In the genomic region with DNA sequence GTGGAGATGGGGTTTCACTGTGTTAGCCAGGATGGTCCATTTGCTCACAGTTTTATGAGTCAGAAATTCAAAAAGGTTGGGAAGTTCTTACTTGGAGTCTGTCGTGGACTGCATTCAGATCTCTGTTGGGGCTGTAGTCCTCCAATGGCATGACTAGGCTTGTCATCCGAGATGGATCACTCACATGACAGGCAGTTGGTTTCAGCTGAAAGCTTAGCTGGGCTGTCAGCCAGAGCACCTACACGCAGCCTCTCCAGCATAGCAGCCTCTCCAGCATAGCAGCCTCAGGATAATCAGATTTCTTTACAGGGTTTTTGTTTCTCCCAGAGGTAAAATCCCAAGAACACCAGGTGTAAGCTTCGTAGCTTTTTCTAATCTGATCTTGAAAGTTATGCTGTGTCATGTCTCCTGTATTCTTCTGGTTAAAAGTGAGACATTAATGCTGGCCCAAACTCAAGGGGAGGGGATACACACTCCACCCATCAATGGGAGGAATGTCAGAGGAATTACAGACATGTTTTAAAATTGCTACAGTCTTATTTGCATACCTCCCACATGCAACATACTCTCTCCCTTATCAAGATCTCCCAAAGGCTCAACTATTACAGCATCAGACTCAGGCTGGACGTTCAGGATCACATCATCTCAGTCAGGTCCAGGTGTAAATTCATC, we compare ENCODE assay signal across 12 cellular contexts. TPM values are rescaled to one million over a fixed set of nuclear protein-coding genes. Genes with fewer than 3 reads are reported as not detected.
DNase-seq lines count a peak whose midpoint lies in the region; ATAC-seq, FAIRE-seq and TF ChIP-seq lines count a peak whose summit lies in the region.
"Had no signal": no experiment of that assay in that cellular context is flagged by ENCODE, and none has a peak within 500 bp of the region (broad histone marks: within the 10 kb centered on the region; RNA-seq: fewer than 3 reads in every experiment).

No MANE protein-coding gene starts in this region.

- H3K27ac ChIP-seq in heart left ventricle (no peak overlapping the region), RWPE1 (peak overlapping the region; percentile 94)

- POLR2A ChIA-PET in RWPE1 (lab: Yijun Ruan, JAX; ENCODE audit: low non-redundant PET) = no interaction called here

- FAIRE-seq in D721Med (lab: Jason Lieb, UNC) = no peak

- no peaks in the 10 kb centered on the region for H3K27me3 ChIP-seq in heart left ventricle
- H3K27me3 ChIP-seq: BE2C had no signal

- ATAC-seq in heart left ventricle (peak in 3 of 4 donors; percentile 36 to 56 (median 56)), Right ventricle myocardium inferior (no peak)
- ATAC-seq: naive thymus-derived CD8-positive, alpha-beta T cell had no signal

- peak in 1 of 5 donors; percentile 34 for DNase-seq in heart left ventricle
- no peak for DNase-seq in Right ventricle myocardium inferior (ENCODE audit: missing footprints)
- DNase-seq in RWPE1 (ENCODE audit: low spot score) = peak; percentile 76
- DNase-seq in glomerular visceral epithelial cell (ENCODE audit: extremely low spot score) = peak; percentile 66
- peak; percentile 66 for DNase-seq in ureter (ENCODE audit: low spot score)
- DNase-seq in NCI-H2081 treated with DMSO at 0.1 percent for 48 hours (lab: John Stamatoyannopoulos, UW) = no peak
- no peak for DNase-seq in D721Med (ENCODE audit: insufficient read length, low spot score)
- no peak for DNase-seq in activated CD4-positive, alpha-beta T cell treated with anti-CD3 and anti-CD28 coated beads for 4 hours
- DNase-seq: activated T-cell treated with anti-CD3 and anti-CD28 coated beads, Interleukin-2, amount 50 U/mL, for 1 hour; BE2C; naive thymus-derived CD8-positive, alpha-beta T cell; SW 1271 had no signal

- TF ChIP-seq CTCF in heart left ventricle (IDR thresholded peaks at IDR 0.05) (no peak), RWPE1 (conservative IDR thresholded peaks at IDR 0.05; ENCODE audit: low read depth) (no peak), D721Med (IDR thresholded peaks at IDR 0.05; ENCODE audit: insufficient read depth, missing control alignments) (no peak)

- H3K9me3 ChIP-seq in heart left ventricle = peaks cover 0 to 1% (median 0%) of the 10 kb centered on the region in 12 donors
- H3K9me3 ChIP-seq: BE2C had no signal

- intact Hi-C loops in heart left ventricle (cut with DNase I) (no loop called here), Right ventricle myocardium inferior (cut with DNase I) (no loop called here)

- CTCF ChIA-PET in RWPE1 (lab: Yijun Ruan, JAX) = interaction anchor here (0.7 kb wide), 1 partner anchor 121 kb away, joined by 3 read pairs; no protein-coding TSS in a partner anchor

- no peak for TF ChIP-seq POLR2A in heart left ventricle (IDR thresholded peaks at IDR 0.05)

- H3K36me3 ChIP-seq in heart left ventricle = no peaks in the 10 kb centered on the region
- H3K36me3 ChIP-seq: BE2C had no signal

- 38 to 44% (median 39%) methylated on average over 5 of the region's 5 CpGs for WGBS in heart left ventricle, 4 donors

- H3K4me1 ChIP-seq in heart left ventricle = peaks cover 0 to 2% (median 0%) of the 10 kb centered on the region in 12 donors
- H3K4me1 ChIP-seq: BE2C had no signal

- H3K4me3 ChIP-seq in heart left ventricle = no peak overlapping the region

RNA-seq across cellular contexts. Expression of gene SOD3, which starts 31.6 kb away (rescaled TPM):
- total RNA-seq in heart left ventricle (100 to 1,000 TPM in 1 of 9 donors, 10 to 100 TPM in 8; 17.0 to 110 (median 43.0) TPM), Right ventricle myocardium inferior (63.4 TPM), ureter (46.0 TPM)
- 10 to 100 TPM; 11.7 to 15.0 TPM for polyA plus RNA-seq in heart left ventricle
- total RNA-seq: naive thymus-derived CD8-positive, alpha-beta T cell had no signal
- polyA plus RNA-seq: naive thymus-derived CD8-positive, alpha-beta T cell had no signal

Comparison
In these comparisons a context has a peak if more than half of its experiments do, and no peak if none do; other contexts are left out.
1. DNase-seq: peak in RWPE1 (single experiment), glomerular visceral epithelial cell (single experiment) and ureter (single experiment); none in Right ventricle myocardium inferior (single experiment), NCI-H2081 treated with DMSO at 0.1 percent for 48 hours (single experiment), D721Med (single experiment) and activated CD4-positive, alpha-beta T cell treated with anti-CD3 and anti-CD28 coated beads for 4 hours (0 of 2).